In the genomic region with DNA sequence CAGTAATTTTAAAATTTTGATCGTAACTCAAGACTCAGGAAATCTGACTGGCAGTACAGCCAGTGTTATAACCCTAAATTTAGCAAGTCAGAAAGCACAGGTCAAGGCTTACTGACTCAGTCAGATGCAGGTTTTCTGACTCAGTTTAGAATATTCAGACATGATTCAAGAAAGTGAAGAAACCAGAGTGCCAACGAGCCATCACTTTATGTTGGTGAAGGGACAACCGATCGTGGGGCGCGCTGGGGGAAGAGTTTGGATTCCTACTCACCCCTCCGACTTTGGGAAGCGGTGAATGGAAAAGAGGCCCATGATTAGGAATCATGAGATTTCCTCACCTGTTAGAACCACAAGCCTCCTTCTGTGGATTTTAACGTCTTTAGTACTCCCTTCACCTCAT, we compare ENCODE assay signal across 7 cellular contexts. TPM values are rescaled to one million over a fixed set of nuclear protein-coding genes. Genes with fewer than 3 reads are reported as not detected.
DNase-seq lines count a peak whose midpoint lies in the region; ATAC-seq, FAIRE-seq and TF ChIP-seq lines count a peak whose summit lies in the region.

No MANE protein-coding gene starts in this region.

- H3K79me2 ChIP-seq in keratinocyte (ENCODE audit: control insufficient read depth, insufficient read depth, low read length) = peaks cover 60% of the 10 kb centered on the region

- H3K4me3 Mint-ChIP-seq in IgD-negative memory B cell = peak overlapping the region; percentile 82 to 98 (median 93)
- H3K4me3 Mint-ChIP-seq in activated naive CD4-positive, alpha-beta T cell treated with anti-CD3 and anti-CD28 coated beads, Interleukin-2, amount 50 U/mL, for 24 hours = peak overlapping the region; percentile 96

- ATAC-seq in HG02885 (IDR thresholded peaks at IDR 0.05; ENCODE audit: poor library complexity, unreplicated experiment) = no peak

- H3K36me3 Mint-ChIP-seq in IgD-negative memory B cell = peaks cover 4% of the 10 kb centered on the region
- H3K36me3 Mint-ChIP-seq in activated naive CD4-positive, alpha-beta T cell treated with anti-CD3 and anti-CD28 coated beads, Interleukin-2, amount 50 U/mL, for 24 hours = peaks cover 7% of the 10 kb centered on the region

- dilution Hi-C loops in keratinocyte (cut with MboI; ENCODE audit: extremely low pct_ligation_motif_present, low sequenced_read_pairs) = no loop called here

- H3K4me1 ChIP-seq in keratinocyte (ENCODE audit: control insufficient read depth, extremely low read depth, insufficient read depth, low read length) (peaks cover 38% of the 10 kb centered on the region), stomach smooth muscle (ENCODE audit: control insufficient read depth, insufficient read depth, low read length) (peaks cover 38% of the 10 kb centered on the region)

- TF ChIP-seq CTCF in keratinocyte (optimal IDR thresholded peaks at IDR 0.05 in 1 of 3, IDR thresholded peaks at IDR 0.05 in 1 of 3, conservative IDR thresholded peaks at IDR 0.05 in 1 of 3; ENCODE audit: extremely low read depth in 1 of 3, insufficient read depth in 2 of 3, low read length in 3 of 3) = no peak

- H3K9ac ChIP-seq in keratinocyte (ENCODE audit: control insufficient read depth, extremely low read depth, insufficient read depth, low read length) (peak overlapping the region; percentile 89), stomach smooth muscle (ENCODE audit: low read length in 2 of 2) (peak overlapping the region; percentile 60 to 88)

- H3K27ac Mint-ChIP-seq in IgD-negative memory B cell = peak overlapping the region; percentile 64 to 97 (median 93)
- peak overlapping the region; percentile 98 for H3K27ac Mint-ChIP-seq in activated naive CD4-positive, alpha-beta T cell treated with anti-CD3 and anti-CD28 coated beads, Interleukin-2, amount 50 U/mL, for 24 hours

- no peaks in the 10 kb centered on the region for H3K9me3 Mint-ChIP-seq in IgD-negative memory B cell
- no peaks in the 10 kb centered on the region for H3K9me3 Mint-ChIP-seq in activated naive CD4-positive, alpha-beta T cell treated with anti-CD3 and anti-CD28 coated beads, Interleukin-2, amount 50 U/mL, for 24 hours

- DNase-seq in keratinocyte (ENCODE audit: low read depth, low spot score) = no peak
- DNase-seq in C1 segment of cervical spinal cord (lab: John Stamatoyannopoulos, UW) = no peak
- no peak for DNase-seq in SIG-M5 (lab: John Stamatoyannopoulos, UW)

- peaks cover 4 to 12% of the 10 kb centered on the region in 2 experiments for H3K36me3 ChIP-seq in keratinocyte (ENCODE audit: control insufficient read depth in 2 of 2, extremely low read depth in 1 of 2, insufficient read depth in 2 of 2, low read length in 2 of 2)
- no peaks in the 10 kb centered on the region for H3K36me3 ChIP-seq in stomach smooth muscle (ENCODE audit: control insufficient read depth in 2 of 2, insufficient read depth in 2 of 2, low read length in 2 of 2)

- H3K27me3 Mint-ChIP-seq in IgD-negative memory B cell = peaks cover 1% of the 10 kb centered on the region
- H3K27me3 Mint-ChIP-seq in activated naive CD4-positive, alpha-beta T cell treated with anti-CD3 and anti-CD28 coated beads, Interleukin-2, amount 50 U/mL, for 24 hours = no peaks in the 10 kb centered on the region

- H4K20me1 ChIP-seq in keratinocyte (ENCODE audit: control insufficient read depth, extremely low read depth, insufficient read depth, low read length) = peaks cover 28% of the 10 kb centered on the region

- H3K27ac ChIP-seq in keratinocyte (ENCODE audit: control insufficient read depth, insufficient read depth, low read length) (peak overlapping the region; percentile 93), stomach smooth muscle (ENCODE audit: low read length) (peak overlapping the region; percentile 67)

- H3K27me3 ChIP-seq in keratinocyte (ENCODE audit: control insufficient read depth, extremely low read depth, insufficient read depth, low read length) (no peaks in the 10 kb centered on the region), stomach smooth muscle (ENCODE audit: control insufficient read depth in 1 of 2, insufficient read depth in 2 of 2, low read length in 2 of 2) (no peaks in the 10 kb centered on the region)

- peak overlapping the region; percentile 98 for H3K4me2 ChIP-seq in keratinocyte (ENCODE audit: control insufficient read depth, extremely low read depth, insufficient read depth, low read depth, low read length)

- H3K4me1 Mint-ChIP-seq in IgD-negative memory B cell = peaks cover 39 to 56% (median 50%) of the 10 kb centered on the region in 3 donors
- H3K4me1 Mint-ChIP-seq in activated naive CD4-positive, alpha-beta T cell treated with anti-CD3 and anti-CD28 coated beads, Interleukin-2, amount 50 U/mL, for 24 hours = peaks cover 82% of the 10 kb centered on the region

- FAIRE-seq in keratinocyte (lab: Jason Lieb, UNC) = no peak

- no peaks in the 10 kb centered on the region for H3K9me3 ChIP-seq in keratinocyte (ENCODE audit: control insufficient read depth, low read depth, low read length)
- H3K9me3 ChIP-seq in stomach smooth muscle (ENCODE audit: control insufficient read depth in 2 of 2, low read length in 2 of 2) = no peaks in the 10 kb centered on the region

- peak overlapping the region; percentile 83 to 89 (median 84) for H3K4me3 ChIP-seq in keratinocyte (ENCODE audit: control insufficient read depth in 2 of 3, extremely low read depth in 1 of 3, insufficient read depth in 2 of 3, low read depth in 1 of 3, low read length in 3 of 3)
- peak overlapping the region; percentile 79 to 93 for H3K4me3 ChIP-seq in stomach smooth muscle (ENCODE audit: low read length in 2 of 2)

- peaks cover 3% of the 10 kb centered on the region for H3K9me1 ChIP-seq in keratinocyte (ENCODE audit: control insufficient read depth, extremely low read depth, insufficient read depth, low read length)

- H2AFZ ChIP-seq in keratinocyte (ENCODE audit: control insufficient read depth, low read length) = no peak overlapping the region

RNA-seq across cellular contexts. Expression of gene RNF149, which starts 1.0 kb away (rescaled TPM):
- polyA plus RNA-seq in IgD-negative memory B cell (30.3 TPM), keratinocyte (40.5 to 68.0 TPM (median 47.1 TPM) in 3 replicates)
- 33.8 TPM for polyA plus RNA-seq in keratinocyte (2011; ENCODE audit: low read depth)
- 14.7 and 27.4 TPM in 2 replicates for polyA plus RNA-seq in keratinocyte (2011; cell fraction: cytosol; rRNA removed)
- 87.2 and 116 TPM in 2 replicates for polyA plus RNA-seq in keratinocyte (2011; cell fraction: nucleus; rRNA removed)
- 44.1 and 71.2 TPM in 2 replicates for polyA plus RNA-seq in keratinocyte (2012; ENCODE audit: low replicate concordance)
- 14.3 to 51.5 TPM (median 30.2 TPM) in 3 replicates for polyA minus RNA-seq in keratinocyte
- polyA minus RNA-seq in keratinocyte (2011; cell fraction: cytosol; rRNA and poly(A)+ RNA removed) = 34.9 TPM
- polyA minus RNA-seq in keratinocyte (2011; cell fraction: nucleus; rRNA and poly(A)+ RNA removed) = 64.6 and 83.7 TPM in 2 replicates

RNA-seq across cellular contexts. Expression of gene CNOT11, which starts 54.8 kb away (rescaled TPM):
- polyA plus RNA-seq in IgD-negative memory B cell (46.8 TPM), keratinocyte (46.0 to 83.1 TPM (median 81.1 TPM) in 3 replicates)
- polyA plus RNA-seq in keratinocyte (2011; ENCODE audit: low read depth) = 20.8 TPM
- 69.5 and 98.6 TPM in 2 replicates for polyA plus RNA-seq in keratinocyte (2011; cell fraction: cytosol; rRNA removed)
- 90.7 and 95.7 TPM in 2 replicates for polyA plus RNA-seq in keratinocyte (2011; cell fraction: nucleus; rRNA removed)
- 25.7 and 29.6 TPM in 2 replicates for polyA plus RNA-seq in keratinocyte (2012; ENCODE audit: low replicate concordance)
- polyA minus RNA-seq in keratinocyte = 48.2 to 76.0 TPM (median 73.5 TPM) in 3 replicates
- polyA minus RNA-seq in keratinocyte (2011; cell fraction: cytosol; rRNA and poly(A)+ RNA removed) = 39.1 TPM
- 21.6 and 33.7 TPM in 2 replicates for polyA minus RNA-seq in keratinocyte (2011; cell fraction: nucleus; rRNA and poly(A)+ RNA removed)
